In genomic region chr20:40279390-40279789, GRCh38 we compare ENCODE assay signal across 7 cellular contexts.
DNase-seq lines count a peak whose midpoint lies in the region; FAIRE-seq and TF ChIP-seq lines count a peak whose summit lies in the region.

No MANE protein-coding gene starts in this region.

- POLR2A ChIA-PET in PC-9 (lab: Charles Lee; ENCODE audit: unreplicated experiment) = no interaction called here

- no peaks in the 10 kb centered on the region for H4K20me1 ChIP-seq in PC-9 (ENCODE audit: insufficient read depth)

- H3K4me3 ChIP-seq in HUES6 (ENCODE audit: low read depth, low read length) (no peak overlapping the region), astrocyte of the cerebellum (ENCODE audit: low read depth, low read length) (no peak overlapping the region), testis (no peak overlapping the region), PC-9 (no peak overlapping the region)

- H2AFZ ChIP-seq in PC-9 = no peak overlapping the region

- no peak overlapping the region for H3K9ac ChIP-seq in HUES6 (ENCODE audit: low read length)

- peak; percentile 70 for DNase-seq in astrocyte of the cerebellum (ENCODE audit: low read depth)
- peak; percentile 23 for DNase-seq in iPS-NIHi11 (ENCODE audit: low spot score)
- DNase-seq in testis = peak; percentile 69
- DNase-seq in H54 (ENCODE audit: insufficient read length, low spot score) = no peak
- no peak for DNase-seq in activated CD8-positive, alpha-beta memory T cell treated with anti-CD3 and anti-CD28 coated beads, Interleukin-2, amount 50 U/mL, for 4 hours
- DNase-seq in PC-9 = no peak

- H3K79me2 ChIP-seq in PC-9 (ENCODE audit: low read depth) = no peaks in the 10 kb centered on the region

- H3K36me3 ChIP-seq in HUES6 (ENCODE audit: control insufficient read depth, insufficient read depth, low read length) (peaks cover 10% of the 10 kb centered on the region; the same call in 1 of the 2 replicates), testis (ENCODE audit: low read depth, missing control alignments) (no peaks in the 10 kb centered on the region), PC-9 (ENCODE audit: low read depth) (no peaks in the 10 kb centered on the region)

- no TSS peak for BruUV-seq in PC-9 (replicated peaks; lab: Mats Ljungman, UMichigan)

- H3K4me2 ChIP-seq in PC-9 = no peak overlapping the region

- intact Hi-C loops in testis (cut with DNase I; ENCODE audit: low total_unique reads) (no loop called here), PC-9 (cut with micrococcal nuclease; ENCODE audit: unreplicated experiment) (no loop called here)

- no peaks in the 10 kb centered on the region for H3K9me2 ChIP-seq in PC-9 (ENCODE audit: insufficient read depth)

- 49 to 72% methylated on average over 1 of the region's 1 CpG for WGBS in testis, 2 donors

- no peaks in the 10 kb centered on the region for H3K9me3 ChIP-seq in HUES6 (ENCODE audit: control insufficient read depth, insufficient read depth, low read depth, low read length)
- H3K9me3 ChIP-seq in testis = no peaks in the 10 kb centered on the region
- H3K9me3 ChIP-seq in PC-9 (ENCODE audit: insufficient read depth, low read depth) = no peaks in the 10 kb centered on the region

- H3K4me1 ChIP-seq in HUES6 (ENCODE audit: control insufficient read depth, insufficient read depth, low read length) (peaks cover 59% of the 10 kb centered on the region), testis (peaks cover 18% of the 10 kb centered on the region), PC-9 (replicated peaks; ENCODE audit: insufficient read depth) (no peaks in the 10 kb centered on the region)

- H3K27me3 ChIP-seq in HUES6 (ENCODE audit: control insufficient read depth, insufficient read depth, low read length) (no peaks in the 10 kb centered on the region), testis (no peaks in the 10 kb centered on the region), PC-9 (ENCODE audit: insufficient read depth, low read depth) (no peaks in the 10 kb centered on the region)

- no peak for TF ChIP-seq POLR2A in testis (IDR thresholded peaks at IDR 0.05)
- no peak for TF ChIP-seq POLR2A in H54 (IDR thresholded peaks at IDR 0.05; ENCODE audit: low read depth, low read length)

- TF ChIP-seq CTCF in astrocyte of the cerebellum (IDR thresholded peaks at IDR 0.05; ENCODE audit: low read depth, low read length, missing control alignments) = no peak
- no peak for TF ChIP-seq CTCF in testis (IDR thresholded peaks at IDR 0.05)
- TF ChIP-seq CTCF in PC-9 (conservative IDR thresholded peaks at IDR 0.05) = no peak

- in situ Hi-C loops in astrocyte of the cerebellum (cut with HindIII; ENCODE audit: low sequenced_read_pairs) = no loop called here

- CTCF ChIA-PET in PC-9 (lab: Charles Lee) = no interaction called here

- FAIRE-seq in H54 (lab: Jason Lieb, UNC) = no peak

- H3F3A ChIP-seq in PC-9 (ENCODE audit: insufficient read depth, low read depth) = no peaks in the 10 kb centered on the region

- H3K27ac ChIP-seq in HUES6 (ENCODE audit: low read depth, low read length) = peak overlapping the region; percentile 73; the same call in 1 of the 2 replicates
- peak overlapping the region in 1 of 2 donors; percentile 81 for H3K27ac ChIP-seq in testis
- no peak overlapping the region for H3K27ac ChIP-seq in PC-9

Comparison
In these comparisons a context has a peak if more than half of its experiments do, and no peak if none do; other contexts are left out.
1. DNase-seq: peak in astrocyte of the cerebellum (single experiment), iPS-NIHi11 (single experiment) and testis (single experiment); none in H54 (single experiment), activated CD8-positive, alpha-beta memory T cell treated with anti-CD3 and anti-CD28 coated beads, Interleukin-2, amount 50 U/mL, for 4 hours (single experiment) and PC-9 (0 of 2).